ENCODE assay signal across 18 cellular contexts in genomic region chr19:13932911-13933393, GRCh38. TPM values are rescaled to one million over a fixed set of nuclear protein-coding genes. Genes with fewer than 3 reads are reported as not detected.
A peak's percentile ranks its signal among the peaks of the same experiment; 100 is the strongest.
DNase-seq lines count a peak whose midpoint lies in the region; ATAC-seq, FAIRE-seq and TF ChIP-seq lines count a peak whose summit lies in the region.
"Had no signal": no experiment of that assay in that cellular context is flagged by ENCODE, and none has a peak within 500 bp of the region (broad histone marks: within the 10 kb centered on the region; RNA-seq: fewer than 3 reads in every experiment).

No MANE protein-coding gene starts in this region.

- peaks cover 0 to 4% of the 10 kb centered on the region in 2 donors for H3K36me3 ChIP-seq in kidney (ENCODE audit: control insufficient read depth in 1 of 2, insufficient read depth in 2 of 2, low read length in 2 of 2)
- H3K36me3 ChIP-seq: BE2C had no signal

- no peak overlapping the region for H3K9ac ChIP-seq in kidney (ENCODE audit: low read length in 2 of 2)

- peaks cover 16% of the 10 kb centered on the region for H3K4me1 Mint-ChIP-seq in T-helper 17 cell
- peaks cover 5 to 19% (median 12%) of the 10 kb centered on the region in 4 donors for H3K4me1 Mint-ChIP-seq in naive thymus-derived CD8-positive, alpha-beta T cell

- POLR2A ChIA-PET in RWPE1 (lab: Yijun Ruan, JAX; ENCODE audit: low non-redundant PET) = no interaction called here
- POLR2A ChIA-PET in naive thymus-derived CD8-positive, alpha-beta T cell (lab: Charles Lee) = no interaction called here

- H3K27ac ChIP-seq in RWPE1 (peak overlapping the region; percentile 64), kidney (ENCODE audit: low read depth in 2 of 2, low read length in 2 of 2) (no peak overlapping the region)

- H3K27ac Mint-ChIP-seq in T-helper 17 cell = no peak overlapping the region
- no peak overlapping the region for H3K27ac Mint-ChIP-seq in naive thymus-derived CD8-positive, alpha-beta T cell

- H3K4me1 ChIP-seq in kidney (ENCODE audit: control insufficient read depth in 1 of 2, insufficient read depth in 1 of 2, low read depth in 1 of 2, low read length in 2 of 2) = no peaks in the 10 kb centered on the region

- H3K9me3 ChIP-seq in kidney (ENCODE audit: control insufficient read depth in 1 of 2, low read length in 2 of 2) (no peaks in the 10 kb centered on the region), T-helper 17 cell (ENCODE audit: control insufficient read depth, low read length, poor library complexity, severe bottlenecking) (no peaks in the 10 kb centered on the region)
- H3K9me3 ChIP-seq: BE2C had no signal

- CTCF ChIA-PET in RWPE1 (lab: Yijun Ruan, JAX) = no interaction called here

- H3K27me3 Mint-ChIP-seq in T-helper 17 cell = peaks cover 19% of the 10 kb centered on the region
- H3K27me3 Mint-ChIP-seq in naive thymus-derived CD8-positive, alpha-beta T cell = peaks cover 3 to 20% (median 6%) of the 10 kb centered on the region in 5 donors

- ATAC-seq in HG03342 (IDR thresholded peaks at IDR 0.05; ENCODE audit: unreplicated experiment) (no peak), HG02884 (IDR thresholded peaks at IDR 0.05; ENCODE audit: unreplicated experiment) (no peak), T-helper 17 cell (no peak)
- no peak for ATAC-seq in naive thymus-derived CD8-positive, alpha-beta T cell
- ATAC-seq: HCT116 had no signal

- no peak overlapping the region for H3K4me3 ChIP-seq in kidney (ENCODE audit: low read length in 2 of 2)

- H3K9me3 Mint-ChIP-seq in naive thymus-derived CD8-positive, alpha-beta T cell = no peaks in the 10 kb centered on the region

- TF ChIP-seq CTCF in RWPE1 (conservative IDR thresholded peaks at IDR 0.05; ENCODE audit: low read depth) (no peak), kidney (IDR thresholded peaks at IDR 0.05; ENCODE audit: borderline replicate concordance, extremely low read depth, insufficient read depth) (no peak)

- no peak for FAIRE-seq in kidney (lab: Jason Lieb, UNC)

- peaks cover 2% of the 10 kb centered on the region for H3K36me3 Mint-ChIP-seq in T-helper 17 cell (ENCODE audit: low read depth)
- H3K36me3 Mint-ChIP-seq in naive thymus-derived CD8-positive, alpha-beta T cell = peaks cover 0 to 3% (median 0%) of the 10 kb centered on the region in 3 donors

- DNase-seq in D341Med (ENCODE audit: low spot score) (peak; percentile 41), DMS53 treated with DMSO at 0.1 percent for 48 hours (lab: John Stamatoyannopoulos, UW; ENCODE audit: unreplicated experiment) (peak; percentile 3), RWPE1 (ENCODE audit: low spot score) (no peak), kidney (peak; percentile 70), T-helper 17 cell (no peak)
- DNase-seq in naive thymus-derived CD8-positive, alpha-beta T cell = no peak
- DNase-seq: BE2C; CD4-positive, alpha-beta memory T cell; NCI-H1694 treated with DMSO at 0.1 percent for 48 hours; NCI-H2171; NK-92 treated with Interleukin-12 subunit alpha and Interleukin-12 subunit beta, amount 100 ng/mL, for 24 hours; OCI-M1 had no signal

- intact Hi-C loops in kidney (cut with DNase I) = no loop called here

- no peak overlapping the region for H3K4me3 Mint-ChIP-seq in T-helper 17 cell
- H3K4me3 Mint-ChIP-seq in naive thymus-derived CD8-positive, alpha-beta T cell = no peak overlapping the region
- H3K4me3 Mint-ChIP-seq: CD4-positive, alpha-beta memory T cell had no signal

RNA-seq across cellular contexts. Expression of gene PODNL1, which starts 5.3 kb away (rescaled TPM):
- 3.0 TPM for total RNA-seq in kidney
- polyA plus RNA-seq in kidney (ENCODE audit: insufficient read depth, low read depth, low replicate concordance) = not detected
- total RNA-seq in T-helper 17 cell = under 1 TPM in 1 of 2 donors, not detected in 1; 0.31 TPM
- not detected for total RNA-seq in naive thymus-derived CD8-positive, alpha-beta T cell
- polyA plus RNA-seq in naive thymus-derived CD8-positive, alpha-beta T cell = not detected
- total RNA-seq: CD4-positive, alpha-beta memory T cell; NCI-H460; T-helper 2 cell treated with Interferon-gamma antibody and Interleukin-4, amounts not matched to agents 100 ng/mL and 5 ng/mL, for 36 hours had no signal
- polyA plus RNA-seq: CD4-positive, alpha-beta memory T cell had no signal

RNA-seq across cellular contexts. Expression of gene DCAF15, which starts 19.4 kb away (rescaled TPM):
- total RNA-seq in kidney (35.5 TPM), T-helper 17 cell (10 to 100 TPM; 88.2 to 95.8 TPM)
- polyA plus RNA-seq in kidney (ENCODE audit: insufficient read depth, low read depth, low replicate concordance) = 21.9 TPM
- total RNA-seq in naive thymus-derived CD8-positive, alpha-beta T cell = 10 to 100 TPM; 93.5 to 93.6 TPM
- polyA plus RNA-seq in naive thymus-derived CD8-positive, alpha-beta T cell = 1 to 10 TPM; 2.9 to 6.0 (median 3.4) TPM

RNA-seq across cellular contexts. Expression of gene CC2D1A, which starts 27.0 kb away (rescaled TPM):
- total RNA-seq in kidney = 36.9 TPM
- 28.8 TPM for polyA plus RNA-seq in kidney (ENCODE audit: insufficient read depth, low read depth, low replicate concordance)
- 10 to 100 TPM; 22.5 to 24.4 TPM for total RNA-seq in T-helper 17 cell
- 10 to 100 TPM; 29.7 to 30.7 TPM for total RNA-seq in naive thymus-derived CD8-positive, alpha-beta T cell
- polyA plus RNA-seq in naive thymus-derived CD8-positive, alpha-beta T cell = 10 to 100 TPM in 1 of 3 donors, 1 to 10 TPM in 2; 4.3 to 10.5 (median 5.5) TPM

RNA-seq across cellular contexts. Expression of gene BRME1, which starts 27.0 kb away (rescaled TPM):
- 1.8 TPM for total RNA-seq in kidney
- 1.5 TPM for polyA plus RNA-seq in kidney (ENCODE audit: insufficient read depth, low read depth, low replicate concordance)
- total RNA-seq in T-helper 17 cell = 1 to 10 TPM in 1 of 2 donors, under 1 TPM in 1; 0.82 to 1.7 TPM
- total RNA-seq in naive thymus-derived CD8-positive, alpha-beta T cell = 1 to 10 TPM; 3.0 to 3.7 TPM
- under 1 TPM; 0.49 to 0.94 (median 0.76) TPM for polyA plus RNA-seq in naive thymus-derived CD8-positive, alpha-beta T cell

RNA-seq across cellular contexts. Expression of gene NANOS3, which starts 56.0 kb away (rescaled TPM):
- total RNA-seq in kidney (0.35 TPM), T-helper 17 cell (1 to 10 TPM in 1 of 2 donors, under 1 TPM in 1; 0.60 to 2.6 TPM)
- polyA plus RNA-seq in kidney (ENCODE audit: insufficient read depth, low read depth, low replicate concordance) = not detected
- not detected for total RNA-seq in naive thymus-derived CD8-positive, alpha-beta T cell
- polyA plus RNA-seq in naive thymus-derived CD8-positive, alpha-beta T cell = not detected
- total RNA-seq: CD4-positive, alpha-beta memory T cell; HT1080; NCI-H460 had no signal
- polyA plus RNA-seq: CD4-positive, alpha-beta memory T cell had no signal

Comparison
In these comparisons a context has a peak if more than half of its experiments do, and no peak if none do; other contexts are left out.
1. DNase-seq: peak in D341Med (single experiment), DMS53 treated with DMSO at 0.1 percent for 48 hours (single experiment) and kidney (single experiment); none in RWPE1 (single experiment), T-helper 17 cell (0 of 3) and naive thymus-derived CD8-positive, alpha-beta T cell (0 of 10).